In the genomic region with DNA sequence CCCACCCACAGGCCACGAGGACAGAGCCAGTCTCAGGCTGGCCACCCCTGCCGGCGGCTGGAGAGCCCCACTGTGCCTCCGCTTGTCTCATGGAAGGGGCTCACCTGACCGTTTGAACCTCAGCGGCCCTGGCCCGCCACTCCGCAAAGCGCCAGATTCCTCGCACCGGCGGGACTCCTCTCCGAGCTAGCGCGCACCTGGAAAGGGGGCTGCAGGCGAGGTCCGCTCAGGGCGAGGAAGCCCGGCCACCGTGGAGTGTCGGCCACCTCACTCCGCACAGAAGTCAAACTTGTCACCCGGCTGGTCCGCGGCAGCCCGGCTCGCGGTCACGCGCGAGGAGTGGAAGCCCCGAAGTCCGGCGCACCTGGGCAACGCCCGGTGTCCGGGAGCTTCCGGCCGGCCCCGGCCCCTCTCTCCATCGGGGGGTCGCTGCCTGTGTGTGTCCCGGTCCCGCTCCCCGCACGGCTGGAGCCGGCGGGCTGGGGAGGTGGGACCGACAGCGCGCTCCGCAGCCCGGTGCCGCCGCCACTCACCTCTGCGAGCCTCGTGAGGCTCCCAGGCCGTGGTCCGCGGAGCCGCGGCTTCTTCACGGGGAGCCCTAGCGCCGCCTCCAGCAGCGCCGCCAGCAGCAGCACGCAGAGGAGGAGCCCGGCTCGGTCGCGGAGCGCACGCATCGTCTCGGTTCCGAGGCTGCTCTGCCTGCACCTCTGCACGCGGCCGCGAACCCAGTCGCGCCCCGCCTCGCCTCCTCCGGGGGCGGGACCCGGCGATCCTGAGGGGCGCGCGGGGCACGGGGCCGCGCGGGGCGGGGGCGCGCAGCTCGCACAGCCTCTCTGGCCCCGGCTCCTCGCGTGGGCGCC, we compare ENCODE assay signal across 8 cellular contexts. TPM values are rescaled to one million over a fixed set of nuclear protein-coding genes. Genes with fewer than 3 reads are reported as not detected.
DNase-seq lines count a peak whose midpoint lies in the region; ATAC-seq and TF ChIP-seq lines count a peak whose summit lies in the region.

A gene (minus strand): TSS at position 697 of the 860 bp plus-strand sequence. CDS start 23 bp downstream, at position 674.

- CTCF ChIA-PET in activated CD8-positive, alpha-beta memory T cell treated with anti-CD3 and anti-CD28 coated beads, Interleukin-2, amount 10 ng/mL, durations not matched to agents 7 days and 5 days (lab: Charles Lee): interaction anchor here (0.8 kb wide), 1 partner anchor 182 kb away, joined by 3 read pairs; no protein-coding TSS in a partner anchor

- H3K4me2 ChIP-seq in GM23248 (ENCODE audit: unreplicated experiment): peak within 1 kb of the TSS; percentile 72

- no peaks in the 10 kb centered on the region for H3K36me3 ChIP-seq in GM23248 (ENCODE audit: low read depth)
- H3K36me3 ChIP-seq in esophagus muscularis mucosa: no peaks in the 10 kb centered on the region
- H3K36me3 ChIP-seq in suprapubic skin: no peaks in the 10 kb centered on the region

- H3K4me3 Mint-ChIP-seq in activated CD8-positive, alpha-beta memory T cell treated with anti-CD3 and anti-CD28 coated beads, Interleukin-2, amount 10 ng/mL, durations not matched to agents 7 days and 5 days: peak within 1 kb of the TSS; percentile 43
- H3K4me3 Mint-ChIP-seq in naive thymus-derived CD8-positive, alpha-beta T cell: peak within 1 kb of the TSS; percentile 60 to 84 (median 78)

- TF ChIP-seq CTCF in esophagus muscularis mucosa (IDR thresholded peaks at IDR 0.05): no peak
- TF ChIP-seq CTCF in suprapubic skin (IDR thresholded peaks at IDR 0.05): no peak

- peaks cover 6% of the 10 kb centered on the region for H3K4me1 Mint-ChIP-seq in activated CD8-positive, alpha-beta memory T cell treated with anti-CD3 and anti-CD28 coated beads, Interleukin-2, amount 10 ng/mL, durations not matched to agents 7 days and 5 days
- peaks cover 2 to 9% (median 7%) of the 10 kb centered on the region in 4 donors for H3K4me1 Mint-ChIP-seq in naive thymus-derived CD8-positive, alpha-beta T cell

- H3F3A ChIP-seq in GM23248 (ENCODE audit: insufficient read depth): peaks cover 16% of the 10 kb centered on the region; the same call in 1 of the 2 replicates

- H3K9ac ChIP-seq in GM23248: no peak within 1 kb of the TSS

- peaks cover 39% of the 10 kb centered on the region for H3K27me3 Mint-ChIP-seq in activated CD8-positive, alpha-beta memory T cell treated with anti-CD3 and anti-CD28 coated beads, Interleukin-2, amount 10 ng/mL, durations not matched to agents 7 days and 5 days
- H3K27me3 Mint-ChIP-seq in naive thymus-derived CD8-positive, alpha-beta T cell: peaks cover 18 to 46% (median 31%) of the 10 kb centered on the region in 5 donors

- peaks cover 5% of the 10 kb centered on the region for H3K9me3 Mint-ChIP-seq in activated CD8-positive, alpha-beta memory T cell treated with anti-CD3 and anti-CD28 coated beads, Interleukin-2, amount 10 ng/mL, durations not matched to agents 7 days and 5 days (ENCODE audit: low read depth)
- H3K9me3 Mint-ChIP-seq in naive thymus-derived CD8-positive, alpha-beta T cell: peaks cover 0 to 8% (median 4%) of the 10 kb centered on the region in 9 donors

- H3K27me3 ChIP-seq in GM23248 (replicated peaks; ENCODE audit: insufficient read depth): peaks cover 22% of the 10 kb centered on the region
- peaks cover 6 to 47% (median 13%) of the 10 kb centered on the region in 4 donors for H3K27me3 ChIP-seq in esophagus muscularis mucosa
- H3K27me3 ChIP-seq in suprapubic skin: peaks cover 26% of the 10 kb centered on the region

- POLR2A ChIA-PET in naive thymus-derived CD8-positive, alpha-beta T cell (lab: Charles Lee): no interaction called here

- H4K20me1 ChIP-seq in GM23248 (ENCODE audit: insufficient read depth): no peaks in the 10 kb centered on the region

- peaks cover 3% of the 10 kb centered on the region for H3K36me3 Mint-ChIP-seq in activated CD8-positive, alpha-beta memory T cell treated with anti-CD3 and anti-CD28 coated beads, Interleukin-2, amount 10 ng/mL, durations not matched to agents 7 days and 5 days
- peaks cover 2 to 3% (median 3%) of the 10 kb centered on the region in 3 donors for H3K36me3 Mint-ChIP-seq in naive thymus-derived CD8-positive, alpha-beta T cell

- TF ChIP-seq POLR2A in esophagus muscularis mucosa (IDR thresholded peaks at IDR 0.05; ENCODE audit: low read depth) (no peak), suprapubic skin (IDR thresholded peaks at IDR 0.05) (no peak)

- ATAC-seq in activated CD8-positive, alpha-beta memory T cell treated with anti-CD3 and anti-CD28 coated beads, Interleukin-2, amount 10 ng/mL, durations not matched to agents 7 days and 5 days: peak; percentile 90
- ATAC-seq in naive thymus-derived CD8-positive, alpha-beta T cell: peak; percentile 88 to 95

- TF ChIP-seq EP300 in esophagus muscularis mucosa (IDR thresholded peaks at IDR 0.05) (no peak), suprapubic skin (IDR thresholded peaks at IDR 0.05) (no peak)

- H3K4me3 ChIP-seq in GM23248: peak within 1 kb of the TSS; percentile 67
- peak within 1 kb of the TSS; percentile 54 to 60 (median 58) for H3K4me3 ChIP-seq in esophagus muscularis mucosa
- peak within 1 kb of the TSS; percentile 74 for H3K4me3 ChIP-seq in suprapubic skin

- H3K9me3 ChIP-seq in GM23248 (ENCODE audit: low read depth) (no peaks in the 10 kb centered on the region), esophagus muscularis mucosa (peaks cover 0 to 2% (median 0%) of the 10 kb centered on the region in 4 donors), suprapubic skin (no peaks in the 10 kb centered on the region)

- 2 to 3% methylated on average over 60 to 71 of the region's 104 CpGs for WGBS in GM23248 (ENCODE audit: low coverage in 1 of 2, low lambda C conversion rate in 2 of 2, missing lambda C conversion rate in 2 of 2), 2 experiments
- WGBS in esophagus muscularis mucosa: 12% methylated on average over 7 of the region's 104 CpGs
- 5% methylated on average over 33 of the region's 104 CpGs for WGBS in suprapubic skin

- no peak within 1 kb of the TSS for H3K27ac ChIP-seq in GM23248
- no peak within 1 kb of the TSS for H3K27ac ChIP-seq in esophagus muscularis mucosa (replicated peaks in 1 of 4)
- H3K27ac ChIP-seq in suprapubic skin: no peak within 1 kb of the TSS

- DNase-seq in ELF-1 (ENCODE audit: low read depth, low spot score) (peak; percentile 43), GM23248 (peak; percentile 75), NCI-H146 (lab: John Stamatoyannopoulos, UW) (peak; percentile 60), esophagus muscularis mucosa (ENCODE audit: extremely low spot score) (no peak), suprapubic skin (ENCODE audit: low spot score in 2 of 2) (no peak), foreskin melanocyte (no peak)
- DNase-seq in activated CD8-positive, alpha-beta memory T cell treated with anti-CD3 and anti-CD28 coated beads, Interleukin-2, amount 10 ng/mL, durations not matched to agents 7 days and 5 days: peak; percentile 64
- DNase-seq in naive thymus-derived CD8-positive, alpha-beta T cell: peak in 8 of 10 donors; percentile 14 to 42 (median 29)

- intact Hi-C loops in esophagus muscularis mucosa (cut with DNase I): no loop called here

- no peak within 1 kb of the TSS for H3K27ac Mint-ChIP-seq in activated CD8-positive, alpha-beta memory T cell treated with anti-CD3 and anti-CD28 coated beads, Interleukin-2, amount 10 ng/mL, durations not matched to agents 7 days and 5 days
- H3K27ac Mint-ChIP-seq in naive thymus-derived CD8-positive, alpha-beta T cell: peak within 1 kb of the TSS in 3 of 10 donors; percentile 15 to 53 (median 47)

- H3K9me2 ChIP-seq in GM23248 (ENCODE audit: insufficient read depth): no peaks in the 10 kb centered on the region

- H3K79me2 ChIP-seq in GM23248 (ENCODE audit: insufficient read depth): no peaks in the 10 kb centered on the region

- in situ Hi-C loops in GM23248 (cut with MboI): no loop called here

- H3K4me1 ChIP-seq in GM23248 (ENCODE audit: insufficient read depth) (no peaks in the 10 kb centered on the region), esophagus muscularis mucosa (peaks cover 7 to 23% (median 18%) of the 10 kb centered on the region in 4 donors), suprapubic skin (peaks cover 16% of the 10 kb centered on the region)

- H2AFZ ChIP-seq in GM23248: peak within 1 kb of the TSS; percentile 74

RNA-seq across cellular contexts. Expression of the gene that starts here (rescaled TPM):
- 2.6 TPM in 1 of 2 replicates, not detected in the other for total RNA-seq in GM23248 (2014; rRNA removed; shearing (Covaris generic))
- 0.11 TPM in 1 of 2 replicates, not detected in the other for polyA plus RNA-seq in GM23248 (2016; fragmentation: Nextera tagmentation; extraction: Ambion mirVana)
- not detected for total RNA-seq in activated CD8-positive, alpha-beta memory T cell treated with anti-CD3 and anti-CD28 coated beads, Interleukin-2, amount 10 ng/mL, durations not matched to agents 7 days and 5 days
- total RNA-seq in esophagus muscularis mucosa (under 1 TPM in 1 of 4 donors, not detected in 3; 0.33 TPM), suprapubic skin (not detected)
- not detected for total RNA-seq in naive thymus-derived CD8-positive, alpha-beta T cell
- not detected for polyA plus RNA-seq in naive thymus-derived CD8-positive, alpha-beta T cell

Comparison
In these comparisons a context has a peak if more than half of its experiments do, and no peak if none do; other contexts are left out.
1. Peak in DNase-seq and ATAC-seq in activated CD8-positive, alpha-beta memory T cell treated with anti-CD3 and anti-CD28 coated beads, Interleukin-2, amount 10 ng/mL, durations not matched to agents 7 days and 5 days; RNA of the gene not detected or under 1 TPM.
2. Peak in DNase-seq and ATAC-seq in naive thymus-derived CD8-positive, alpha-beta T cell; RNA of the gene not detected or under 1 TPM.
3. DNase-seq: peak in ELF-1 (single experiment), GM23248 (single experiment) and NCI-H146 (single experiment); none in esophagus muscularis mucosa (single experiment), suprapubic skin (0 of 2) and foreskin melanocyte (single experiment).
4. Peak in every context shown above with its lines, with median percentiles within 50 percentile points of each other: H3K4me3 ChIP-seq.